In the genomic region with DNA sequence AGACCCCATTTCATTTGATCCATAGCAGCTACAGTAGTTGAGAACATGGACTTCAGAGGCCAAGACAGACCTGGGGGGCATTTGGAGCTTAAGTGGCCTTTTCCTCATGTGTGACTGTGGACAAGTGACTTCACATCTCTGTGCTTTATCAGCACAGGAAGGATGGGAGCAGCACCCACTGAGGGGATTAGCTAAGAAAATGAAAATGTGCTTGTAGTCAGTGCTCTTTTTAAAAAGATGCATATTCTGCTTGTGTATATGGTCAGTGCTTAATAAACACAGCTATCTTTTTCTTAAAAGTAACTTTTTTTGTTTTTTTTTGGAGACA, we compare ENCODE assay signal across 14 cellular contexts. TPM values are rescaled to one million over a fixed set of nuclear protein-coding genes. Genes with fewer than 3 reads are reported as not detected.
DNase-seq lines count a peak whose midpoint lies in the region; ATAC-seq and TF ChIP-seq lines count a peak whose summit lies in the region.
"Had no signal": no experiment of that assay in that cellular context is flagged by ENCODE, and none has a peak within 500 bp of the region (broad histone marks: within the 10 kb centered on the region; RNA-seq: fewer than 3 reads in every experiment).

No MANE protein-coding gene starts in this region.

- H3K4me3 Mint-ChIP-seq in CD4-positive, alpha-beta memory T cell = no peak overlapping the region
- H3K4me3 Mint-ChIP-seq in activated T-helper 17 cell treated with anti-CD3 and anti-CD28 coated beads, Interleukin-2, amount 50 U/mL, for 72 hours = no peak overlapping the region
- H3K4me3 Mint-ChIP-seq: mesothelial cell of epicardium had no signal

- peaks cover 0 to 1% of the 10 kb centered on the region in 2 donors for H3K36me3 Mint-ChIP-seq in CD4-positive, alpha-beta memory T cell
- peaks cover 34% of the 10 kb centered on the region for H3K36me3 Mint-ChIP-seq in activated T-helper 17 cell treated with anti-CD3 and anti-CD28 coated beads, Interleukin-2, amount 50 U/mL, for 72 hours (ENCODE audit: low read depth)
- H3K36me3 Mint-ChIP-seq: mesothelial cell of epicardium had no signal

- intact Hi-C loops in CD4-positive, alpha-beta memory T cell (cut with micrococcal nuclease) = no loop called here
- intact Hi-C loops in adrenal gland (cut with DNase I) = no loop called here

- TF ChIP-seq CTCF in HEK293 (tag by site-specific recombination; IDR thresholded peaks at IDR 0.05) (no peak), neutrophil (IDR thresholded peaks at IDR 0.05) (no peak), adrenal gland (IDR thresholded peaks at IDR 0.05) (no peak)

- POLR2A ChIA-PET in CD4-positive, alpha-beta memory T cell (lab: Charles Lee; ENCODE audit: partially characterized antibody) = interaction anchor here (1.8 to 18.6 kb wide), 2 partner anchors 12 to 33 kb away, joined by 9 to 394 read pairs; a partner anchor contains a TSS
- POLR2A ChIA-PET in HEK293 (lab: Yijun Ruan, JAX) = no interaction called here

- H3K4me3 ChIP-seq in CD4-positive, alpha-beta memory T cell (ENCODE audit: low read length in 2 of 2) = no peak overlapping the region
- no peak overlapping the region for H3K4me3 ChIP-seq in HEK293 (ENCODE audit: low read depth, low read length)
- peak overlapping the region in 1 of 2 experiments; percentile 40 for H3K4me3 ChIP-seq in neutrophil (ENCODE audit: low read depth in 1 of 2, low read length in 1 of 2)
- no peak overlapping the region for H3K4me3 ChIP-seq in adrenal gland

- H3K27me3 ChIP-seq in CD4-positive, alpha-beta memory T cell (ENCODE audit: insufficient read depth, low read length) = no peaks in the 10 kb centered on the region
- no peaks in the 10 kb centered on the region for H3K27me3 ChIP-seq in neutrophil
- H3K27me3 ChIP-seq in adrenal gland = no peaks in the 10 kb centered on the region

- peaks cover 67% of the 10 kb centered on the region for H3K4me1 ChIP-seq in CD4-positive, alpha-beta memory T cell (ENCODE audit: insufficient read depth, low read length)
- peaks cover 24% of the 10 kb centered on the region for H3K4me1 ChIP-seq in HEK293 (ENCODE audit: control insufficient read depth, insufficient read depth, low read length)
- H3K4me1 ChIP-seq in neutrophil (ENCODE audit: control insufficient read depth in 1 of 2, insufficient read depth in 1 of 2, low read depth in 1 of 2, low read length in 1 of 2) = peaks cover 95 to 100% of the 10 kb centered on the region in 2 experiments
- peaks cover 53 to 86% of the 10 kb centered on the region in 2 donors for H3K4me1 ChIP-seq in adrenal gland (replicated peaks in 1 of 2)

- H3K27ac ChIP-seq in CD4-positive, alpha-beta memory T cell (ENCODE audit: low read depth, low read length) = no peak overlapping the region
- H3K27ac ChIP-seq in HEK293 (ENCODE audit: extremely low read depth, low read depth, low read length) (no peak overlapping the region), neutrophil (peak overlapping the region; percentile 98), adrenal gland (peak overlapping the region in 1 of 5 donors; percentile 27)

- H3K27me3 Mint-ChIP-seq in CD4-positive, alpha-beta memory T cell = no peaks in the 10 kb centered on the region
- no peaks in the 10 kb centered on the region for H3K27me3 Mint-ChIP-seq in activated T-helper 17 cell treated with anti-CD3 and anti-CD28 coated beads, Interleukin-2, amount 50 U/mL, for 72 hours

- H3K27ac Mint-ChIP-seq in CD4-positive, alpha-beta memory T cell = peak overlapping the region in 6 of 7 donors; percentile 32 to 99 (median 82)
- H3K27ac Mint-ChIP-seq in activated T-helper 17 cell treated with anti-CD3 and anti-CD28 coated beads, Interleukin-2, amount 50 U/mL, for 72 hours = peak overlapping the region; percentile 98
- H3K27ac Mint-ChIP-seq: mesothelial cell of epicardium had no signal

- no peak for DNase-seq in CD4-positive, alpha-beta memory T cell
- DNase-seq in adrenal gland (no peak), HK-2 (ENCODE audit: unreplicated experiment) (no peak)
- DNase-seq in stimulated activated CD4-positive, alpha-beta T cell treated with anti-CD3 and anti-CD28 coated beads, Interleukin-4, amount 100 ng/mL, for 24 hours = no peak
- DNase-seq: activated effector memory CD4-positive, alpha-beta T cell treated with anti-CD3 and anti-CD28 coated beads, Interleukin-2, amount 50 U/mL, for 16 hours; DMS153; KBM-7; NCI-H2081; NCI-H524; SIG-M5 had no signal

- no peaks in the 10 kb centered on the region for H3K36me3 ChIP-seq in CD4-positive, alpha-beta memory T cell (ENCODE audit: insufficient read depth, low read length)
- no peaks in the 10 kb centered on the region for H3K36me3 ChIP-seq in HEK293 (ENCODE audit: control insufficient read depth in 2 of 2, insufficient read depth in 1 of 2, low read length in 2 of 2)
- peaks cover 32% of the 10 kb centered on the region for H3K36me3 ChIP-seq in neutrophil
- H3K36me3 ChIP-seq in adrenal gland (replicated peaks in 1 of 2) = no peaks in the 10 kb centered on the region

- TF ChIP-seq POLR2A in adrenal gland (IDR thresholded peaks at IDR 0.05) = no peak

- peaks cover 34 to 70% (median 57%) of the 10 kb centered on the region in 4 donors for H3K4me1 Mint-ChIP-seq in CD4-positive, alpha-beta memory T cell
- H3K4me1 Mint-ChIP-seq in activated T-helper 17 cell treated with anti-CD3 and anti-CD28 coated beads, Interleukin-2, amount 50 U/mL, for 72 hours = peaks cover 26% of the 10 kb centered on the region

- no peak for ATAC-seq in activated T-helper 17 cell treated with anti-CD3 and anti-CD28 coated beads, Interleukin-2, amount 50 U/mL, for 72 hours (replicated peaks)

- H3K9me3 Mint-ChIP-seq in CD4-positive, alpha-beta memory T cell = no peaks in the 10 kb centered on the region
- H3K9me3 Mint-ChIP-seq in activated T-helper 17 cell treated with anti-CD3 and anti-CD28 coated beads, Interleukin-2, amount 50 U/mL, for 72 hours = no peaks in the 10 kb centered on the region
- H3K9me3 Mint-ChIP-seq: mesothelial cell of epicardium had no signal

- CTCF ChIA-PET in CD4-positive, alpha-beta memory T cell (lab: Charles Lee; ENCODE audit: partially characterized antibody) = interaction anchor here (0.8 to 4.7 kb wide), 5 partner anchors 10 to 35 kb away, joined by 3 to 17 read pairs (median 4); a partner anchor contains a TSS
- CTCF ChIA-PET in HEK293 (lab: Yijun Ruan, JAX) = interaction anchor here (1.0 kb wide), 1 partner anchor 26 kb away, joined by 3 read pairs; no protein-coding TSS in a partner anchor

- no peaks in the 10 kb centered on the region for H3K9me3 ChIP-seq in CD4-positive, alpha-beta memory T cell (ENCODE audit: control insufficient read depth in 1 of 2, low read length in 2 of 2)
- H3K9me3 ChIP-seq in HEK293 (ENCODE audit: control insufficient read depth, insufficient read depth, low read depth, low read length) = no peaks in the 10 kb centered on the region
- H3K9me3 ChIP-seq in neutrophil = no peaks in the 10 kb centered on the region
- no peaks in the 10 kb centered on the region for H3K9me3 ChIP-seq in adrenal gland (replicated peaks in 1 of 3)

TF ChIP-seq in HEK293, 187 proteins besides CTCF, POLR2A, EP300 and RAD21 (continues in another document):
- TF ChIP-seq, protein P1, sequence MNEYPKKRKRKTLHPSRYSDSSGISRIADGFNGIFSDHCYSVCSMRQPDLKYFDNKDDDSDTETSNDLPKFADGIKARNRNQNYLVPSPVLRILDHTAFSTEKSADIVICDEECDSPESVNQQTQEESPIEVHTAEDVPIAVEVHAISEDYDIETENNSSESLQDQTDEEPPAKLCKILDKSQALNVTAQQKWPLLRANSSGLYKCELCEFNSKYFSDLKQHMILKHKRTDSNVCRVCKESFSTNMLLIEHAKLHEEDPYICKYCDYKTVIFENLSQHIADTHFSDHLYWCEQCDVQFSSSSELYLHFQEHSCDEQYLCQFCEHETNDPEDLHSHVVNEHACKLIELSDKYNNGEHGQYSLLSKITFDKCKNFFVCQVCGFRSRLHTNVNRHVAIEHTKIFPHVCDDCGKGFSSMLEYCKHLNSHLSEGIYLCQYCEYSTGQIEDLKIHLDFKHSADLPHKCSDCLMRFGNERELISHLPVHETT (tag by site-specific recombination; IDR thresholded peaks at IDR 0.05) = no peak
- TF ChIP-seq ZNF394 (tag by site-specific recombination; IDR thresholded peaks at IDR 0.05; ENCODE audit: borderline replicate concordance) (peak; percentile 53; the same call in 1 of the 2 replicates), ZNF623 (tag by site-specific recombination; IDR thresholded peaks at IDR 0.05) (no peak), ZNF350 (tag by site-specific recombination; IDR thresholded peaks at IDR 0.05) (no peak)
- TF ChIP-seq, protein P2, sequence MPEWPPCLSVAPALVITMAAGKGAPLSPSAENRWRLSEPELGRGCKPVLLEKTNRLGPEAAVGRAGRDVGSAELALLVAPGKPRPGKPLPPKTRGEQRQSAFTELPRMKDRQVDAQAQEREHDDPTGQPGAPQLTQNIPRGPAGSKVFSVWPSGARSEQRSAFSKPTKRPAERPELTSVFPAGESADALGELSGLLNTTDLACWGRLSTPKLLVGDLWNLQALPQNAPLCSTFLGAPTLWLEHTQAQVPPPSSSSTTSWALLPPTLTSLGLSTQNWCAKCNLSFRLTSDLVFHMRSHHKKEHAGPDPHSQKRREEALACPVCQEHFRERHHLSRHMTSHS (tag by site-specific recombination; IDR thresholded peaks at IDR 0.05) = no peak

RNA-seq across cellular contexts. Expression of a gene that starts 34.5 kb away (rescaled TPM):
- total RNA-seq in CD4-positive, alpha-beta memory T cell = 10 to 100 TPM; 50.6 to 51.8 TPM
- 1 to 10 TPM; 3.8 to 8.8 TPM for polyA plus RNA-seq in CD4-positive, alpha-beta memory T cell
- 100 to 1,000 TPM in 1 of 2 donors, 10 to 100 TPM in 1; 80.1 to 219 TPM for total RNA-seq in activated T-helper 17 cell treated with anti-CD3 and anti-CD28 coated beads, Interleukin-2, amount 50 U/mL, for 72 hours
- total RNA-seq in adrenal gland = 100 to 1,000 TPM in 3 of 8 donors, 10 to 100 TPM in 5; 71.8 to 197 (median 90.6) TPM
- 10 to 100 TPM; 10.6 to 80.8 (median 13.0) TPM for polyA plus RNA-seq in adrenal gland
